2 cellular contexts compared by ENCODE assay signal in genomic region chr2:86615596-86615995, GRCh38.
TF ChIP-seq lines count a peak whose summit lies in the region.

No MANE protein-coding gene starts in this region.

TF ChIP-seq in liver, 16 proteins besides CTCF, POLR2A, EP300 and RAD21 (continued from another document):
- TF ChIP-seq REST (IDR thresholded peaks at IDR 0.05) (no peak), JUND (IDR thresholded peaks at IDR 0.05) (peak in 1 of 2 donors; percentile 21), EGR1 (IDR thresholded peaks at IDR 0.05; ENCODE audit: low read depth in 2 of 2) (peak; percentile 71 to 77), NR2F2 (IDR thresholded peaks at IDR 0.05) (no peak), TAF1 (conservative IDR thresholded peaks at IDR 0.05) (peak; percentile 37), SP1 (IDR thresholded peaks at IDR 0.05) (peak; percentile 74), YY1 (IDR thresholded peaks at IDR 0.05) (peak; percentile 55), HNF4G (IDR thresholded peaks at IDR 0.05) (peak; percentile 68), ZBTB33 (IDR thresholded peaks at IDR 0.05) (peak; percentile 35), MAX (IDR thresholded peaks at IDR 0.05) (peak; percentile 45)

TF ChIP-seq in SK-N-SH treated with all-trans-retinoic acid at 6 μM for 48 hours, 23 proteins besides CTCF, POLR2A, EP300 and RAD21 (continued from another document):
- TF ChIP-seq PATZ1 (CRISPR knock-in tag; IDR thresholded peaks at IDR 0.05; ENCODE audit: borderline replicate concordance): no peak
- TF ChIP-seq CREB5 (CRISPR knock-in tag; IDR thresholded peaks at IDR 0.05; ENCODE audit: low read depth): no peak
- no peak for TF ChIP-seq CSRNP3 (CRISPR knock-in tag; IDR thresholded peaks at IDR 0.05)
- TF ChIP-seq RARB (CRISPR knock-in tag; IDR thresholded peaks at IDR 0.05): no peak
- TF ChIP-seq ZNF8 (CRISPR knock-in tag; IDR thresholded peaks at IDR 0.05): no peak
- TF ChIP-seq ZNF565 (CRISPR knock-in tag; conservative IDR thresholded peaks at IDR 0.05; ENCODE audit: low read depth): no peak
- no peak for TF ChIP-seq SNAI2 (CRISPR knock-in tag; IDR thresholded peaks at IDR 0.05)
- TF ChIP-seq CSDC2 (CRISPR knock-in tag; IDR thresholded peaks at IDR 0.05): no peak
- no peak for TF ChIP-seq ARNTL (CRISPR knock-in tag; IDR thresholded peaks at IDR 0.05; ENCODE audit: borderline replicate concordance, low read depth)
- no peak for TF ChIP-seq ZFP3 (CRISPR knock-in tag; IDR thresholded peaks at IDR 0.05)
TF ChIP-seq in SK-N-SH treated with all-trans-retinoic acid at 6 μM for 48 hours: peak in this region for 0.
